ENCODE assay signal across 9 cellular contexts in genomic region chr9:34665109-34665380, GRCh38. TPM values are rescaled to one million over a fixed set of nuclear protein-coding genes. Genes with fewer than 3 reads are reported as not detected.
DNase-seq lines count a peak whose midpoint lies in the region; ATAC-seq, FAIRE-seq and TF ChIP-seq lines count a peak whose summit lies in the region.
"Had no signal": no experiment of that assay in that cellular context is flagged by ENCODE, and none has a peak within 500 bp of the region (broad histone marks: within the 10 kb centered on the region; RNA-seq: fewer than 3 reads in every experiment).

No MANE protein-coding gene starts in this region.

- TF ChIP-seq EP300 in A549 (IDR thresholded peaks at IDR 0.05): no peak

- DNase-seq in A549 (ENCODE audit: low read depth in 1 of 2, low spot score in 1 of 2): no peak
- DNase-seq in Peyer's patch: no peak
- DNase-seq in foreskin keratinocyte: peak in 1 of 2 donors; percentile 17
- no peak for DNase-seq in stimulated activated CD4-positive, alpha-beta T cell treated with anti-CD3 and anti-CD28 coated beads, Interleukin-12 subunit alpha, Interleukin-12 subunit beta, amount 100 ng/mL, for 4 hours
- DNase-seq in D721Med (ENCODE audit: insufficient read length, low spot score): no peak
- DNase-seq in retina: no peak

- no peak for TF ChIP-seq RAD21 in A549 (conservative IDR thresholded peaks at IDR 0.05 in 1 of 2, IDR thresholded peaks at IDR 0.05 in 1 of 2)

- no peaks in the 10 kb centered on the region for H3K27me3 ChIP-seq in Peyer's patch
- H3K27me3 ChIP-seq in foreskin keratinocyte: no peaks in the 10 kb centered on the region

- FAIRE-seq in A549 (lab: Jason Lieb, UNC) (no peak), D721Med (lab: Jason Lieb, UNC) (no peak)
- FAIRE-seq: islet of Langerhans had no signal

- peak overlapping the region; percentile 96 for H3K4me2 ChIP-seq in A549

- no peaks in the 10 kb centered on the region for H3K27me3 Mint-ChIP-seq in stimulated activated memory B cell treated with anti-CD40 and anti-IgM and Interleukin-4, amounts not matched to agents 10 μg/mL and 1 μg/mL and 100 μg/mL, for 72 hours

- H3K4me3 Mint-ChIP-seq in stimulated activated memory B cell treated with anti-CD40 and anti-IgM and Interleukin-4, amounts not matched to agents 10 μg/mL and 1 μg/mL and 100 μg/mL, for 72 hours: peak overlapping the region; percentile 84

- TF ChIP-seq POLR2A in A549 (IDR thresholded peaks at IDR 0.05; ENCODE audit: low read length) (no peak), Peyer's patch (IDR thresholded peaks at IDR 0.05) (no peak)

- WGBS in A549 (ENCODE audit: missing lambda C conversion rate): 0% methylated on average over 6 of the region's 20 CpGs

- H3K4me1 ChIP-seq in A549 (peaks cover 8% of the 10 kb centered on the region), Peyer's patch (peaks cover 0 to 7% (median 6%) of the 10 kb centered on the region in 4 donors), foreskin keratinocyte (peaks cover 23% of the 10 kb centered on the region)

- CTCF ChIA-PET in A549 (lab: Yijun Ruan, JAX): interaction anchor here (0.5 to 12.1 kb wide), 15 partner anchors 8 to 1007 kb away, joined by 3 to 288 read pairs (median 3); partner anchors contain the start of genes GALT, IL11RA and SIGMAR1

- H3K27ac ChIP-seq in A549 (peak overlapping the region; percentile 70 to 97), Peyer's patch (peak overlapping the region; percentile 86 to 98 (median 93)), foreskin keratinocyte (peak overlapping the region; percentile 53)

- peaks cover 4% of the 10 kb centered on the region for H3K9me3 Mint-ChIP-seq in stimulated activated memory B cell treated with anti-CD40 and anti-IgM and Interleukin-4, amounts not matched to agents 10 μg/mL and 1 μg/mL and 100 μg/mL, for 72 hours

- POLR2A ChIA-PET in A549 (lab: Yijun Ruan, JAX): interaction anchor here (0.6 to 1.3 kb wide), 6 partner anchors 13 to 1379 kb away, joined by 3 to 6 read pairs (median 5); partner anchors contain the start of genes GALT and IL11RA

- peaks cover 28% of the 10 kb centered on the region for H3K36me3 Mint-ChIP-seq in stimulated activated memory B cell treated with anti-CD40 and anti-IgM and Interleukin-4, amounts not matched to agents 10 μg/mL and 1 μg/mL and 100 μg/mL, for 72 hours

- H3K4me1 Mint-ChIP-seq in stimulated activated memory B cell treated with anti-CD40 and anti-IgM and Interleukin-4, amounts not matched to agents 10 μg/mL and 1 μg/mL and 100 μg/mL, for 72 hours: peaks cover 19% of the 10 kb centered on the region

- peak overlapping the region; percentile 93 for H3K4me3 ChIP-seq in A549
- peak overlapping the region; percentile 45 to 86 (median 64) for H3K4me3 ChIP-seq in Peyer's patch

- ATAC-seq in A549: peak in 1 of 2 experiments; percentile 43; a peak in 3 of 6 replicates
- ATAC-seq in GM21390 (IDR thresholded peaks at IDR 0.05; ENCODE audit: unreplicated experiment): peak; percentile 11
- peak; percentile 1 for ATAC-seq in foreskin keratinocyte
- no peak for ATAC-seq in stimulated activated memory B cell treated with anti-CD40 and anti-IgM and Interleukin-4, amounts not matched to agents 10 μg/mL and 1 μg/mL and 100 μg/mL, for 72 hours

- no peaks in the 10 kb centered on the region for H3K36me3 ChIP-seq in Peyer's patch

- TF ChIP-seq CTCF in A549 (IDR thresholded peaks at IDR 0.05) (no peak), Peyer's patch (IDR thresholded peaks at IDR 0.05) (no peak), foreskin keratinocyte (conservative IDR thresholded peaks at IDR 0.05) (no peak), D721Med (IDR thresholded peaks at IDR 0.05; ENCODE audit: insufficient read depth, missing control alignments) (no peak)

- peak overlapping the region; percentile 76 for H3K27ac Mint-ChIP-seq in stimulated activated memory B cell treated with anti-CD40 and anti-IgM and Interleukin-4, amounts not matched to agents 10 μg/mL and 1 μg/mL and 100 μg/mL, for 72 hours

- H3K9me3 ChIP-seq in A549: 0 out of 3 replicates have a peak, but pooled peaks cover 4% of the 10 kb centered on the region
- H3K9me3 ChIP-seq in Peyer's patch: no peaks in the 10 kb centered on the region

TF ChIP-seq in A549, 52 proteins besides CTCF, POLR2A, EP300 and RAD21:
- TF ChIP-seq ZSCAN20 (CRISPR knock-in tag; IDR thresholded peaks at IDR 0.05) (no peak), RARB (CRISPR knock-in tag; IDR thresholded peaks at IDR 0.05) (no peak), ZNF302 (CRISPR knock-in tag; IDR thresholded peaks at IDR 0.05) (no peak), PHF8 (IDR thresholded peaks at IDR 0.05; ENCODE audit: borderline replicate concordance, low read depth) (no peak), MAZ (IDR thresholded peaks at IDR 0.05; ENCODE audit: borderline replicate concordance, low read depth, low read length) (no peak), CBX2 (IDR thresholded peaks at IDR 0.05; ENCODE audit: borderline replicate concordance, low read depth) (no peak)
- TF ChIP-seq, protein P1, sequence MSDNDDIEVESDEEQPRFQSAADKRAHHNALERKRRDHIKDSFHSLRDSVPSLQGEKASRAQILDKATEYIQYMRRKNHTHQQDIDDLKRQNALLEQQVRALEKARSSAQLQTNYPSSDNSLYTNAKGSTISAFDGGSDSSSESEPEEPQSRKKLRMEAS (IDR thresholded peaks at IDR 0.05): peak; percentile 43
TF ChIP-seq in A549: peak in this region for 1.

RNA-seq across cellular contexts. Expression of gene CCL27, which starts 2.6 kb away (rescaled TPM):
- 0.26 and 0.27 TPM in 2 replicates for polyA plus RNA-seq in A549 (2011; rRNA removed)
- 0.14 and 0.25 TPM in 2 replicates for polyA plus RNA-seq in A549 (2012; cell fraction: cytosol; rRNA removed)
- polyA plus RNA-seq in A549 (2012; cell fraction: nucleus; rRNA removed): 0.58 and 0.84 TPM in 2 replicates
- 0.16 to 0.26 TPM (median 0.22 TPM) in 3 replicates for polyA plus RNA-seq in A549 (2017; fragmentation: RNase III; extraction: RNeasy Plus Mini Kit Qiagen cat#74134 plus additional on column Dnase treatment)
- 2.0 TPM in 1 of 2 replicates, not detected in the other for polyA minus RNA-seq in A549 (2011; rRNA and poly(A)+ RNA removed)
- total RNA-seq in Peyer's patch: not detected
- total RNA-seq in foreskin keratinocyte: 0.49 and 0.95 TPM in 2 replicates
- 1.2 and 2.5 TPM in 2 replicates for polyA plus RNA-seq in foreskin keratinocyte

RNA-seq across cellular contexts. Expression of gene IL11RA, which starts 13.1 kb away (rescaled TPM):
- polyA plus RNA-seq in A549 (2011; rRNA removed): 5.6 and 8.1 TPM in 2 replicates
- 5.7 and 6.8 TPM in 2 replicates for polyA plus RNA-seq in A549 (2012; cell fraction: cytosol; rRNA removed)
- 54.1 and 57.5 TPM in 2 replicates for polyA plus RNA-seq in A549 (2012; cell fraction: nucleus; rRNA removed)
- polyA plus RNA-seq in A549 (2017; fragmentation: RNase III; extraction: RNeasy Plus Mini Kit Qiagen cat#74134 plus additional on column Dnase treatment): 5.1 to 7.8 TPM (median 6.8 TPM) in 3 replicates
- 9.2 and 11.0 TPM in 2 replicates for polyA minus RNA-seq in A549 (2011; rRNA and poly(A)+ RNA removed)
- 10 to 100 TPM; 37.8 to 98.3 (median 58.0) TPM for total RNA-seq in Peyer's patch
- total RNA-seq in foreskin keratinocyte: 3.0 and 3.6 TPM in 2 replicates
- polyA plus RNA-seq in foreskin keratinocyte: 2.8 and 3.2 TPM in 2 replicates

RNA-seq across cellular contexts. Expression of gene GALT, which starts 18.6 kb away (rescaled TPM):
- polyA plus RNA-seq in A549 (2011; rRNA removed) (19.0 and 24.4 TPM in 2 replicates), A549 (2017; fragmentation: RNase III; extraction: RNeasy Plus Mini Kit Qiagen cat#74134 plus additional on column Dnase treatment) (24.7 to 31.9 TPM (median 28.4 TPM) in 3 replicates), foreskin keratinocyte (48.7 and 57.0 TPM in 2 replicates)
- polyA plus RNA-seq in A549 (2012; cell fraction: cytosol; rRNA removed): 26.1 and 28.5 TPM in 2 replicates
- polyA plus RNA-seq in A549 (2012; cell fraction: nucleus; rRNA removed): 121 and 128 TPM in 2 replicates
- polyA minus RNA-seq in A549 (2011; rRNA and poly(A)+ RNA removed): 23.5 and 24.0 TPM in 2 replicates
- total RNA-seq in Peyer's patch (100 to 1,000 TPM; 111 to 310 (median 185) TPM), foreskin keratinocyte (30.5 and 42.4 TPM in 2 replicates)

RNA-seq across cellular contexts. Expression of gene CCL19, which starts 26.0 kb away (rescaled TPM):
- polyA plus RNA-seq in A549 (2011; rRNA removed): not detected in 2 replicates
- polyA plus RNA-seq in A549 (2012; cell fraction: cytosol; rRNA removed): not detected in 2 replicates
- not detected in 2 replicates for polyA plus RNA-seq in A549 (2012; cell fraction: nucleus; rRNA removed)
- not detected in 3 replicates for polyA plus RNA-seq in A549 (2017; fragmentation: RNase III; extraction: RNeasy Plus Mini Kit Qiagen cat#74134 plus additional on column Dnase treatment)
- polyA minus RNA-seq in A549 (2011; rRNA and poly(A)+ RNA removed): not detected in 2 replicates
- total RNA-seq in Peyer's patch: not detected
- not detected in 2 replicates for total RNA-seq in foreskin keratinocyte
- not detected in 2 replicates for polyA plus RNA-seq in foreskin keratinocyte

RNA-seq across cellular contexts. Expression of gene SIGMAR1, which starts 27.5 kb away (rescaled TPM):
- polyA plus RNA-seq in A549 (2011; rRNA removed) (64.6 and 95.4 TPM in 2 replicates), A549 (2017; fragmentation: RNase III; extraction: RNeasy Plus Mini Kit Qiagen cat#74134 plus additional on column Dnase treatment) (141 to 150 TPM (median 147 TPM) in 3 replicates), foreskin keratinocyte (175 and 195 TPM in 2 replicates)
- polyA plus RNA-seq in A549 (2012; cell fraction: cytosol; rRNA removed): 151 and 198 TPM in 2 replicates
- polyA plus RNA-seq in A549 (2012; cell fraction: nucleus; rRNA removed): 81.6 and 107 TPM in 2 replicates
- polyA minus RNA-seq in A549 (2011; rRNA and poly(A)+ RNA removed): 51.5 and 62.9 TPM in 2 replicates
- total RNA-seq in Peyer's patch (100 to 1,000 TPM in 3 of 4 donors, 10 to 100 TPM in 1; 63.5 to 138 (median 111) TPM), foreskin keratinocyte (134 and 155 TPM in 2 replicates)
